22 cellular contexts compared by ENCODE assay signal in genomic region chr11:104104201-104104600, GRCh38.
"Had no signal": no experiment of that assay in that cellular context is flagged by ENCODE, and none has a peak within 500 bp of the region (broad histone marks: within the 10 kb centered on the region; RNA-seq: fewer than 3 reads in every experiment).

No MANE protein-coding gene starts in this region.

- H3K9me3 ChIP-seq: esophagus squamous epithelium, gastrocnemius medialis, left lung, lower lobe of right lung had no signal

- H3K36me3 ChIP-seq: esophagus squamous epithelium, gastrocnemius medialis, heart right ventricle, left lung, lower lobe of right lung had no signal

- DNase-seq: effector CD8-positive, alpha-beta T cell; effector memory CD8-positive, alpha-beta T cell; endodermal cell; erythroblast; esophagus squamous epithelium; foreskin fibroblast; foreskin melanocyte; gastrocnemius medialis; glutamatergic neuron; head of caudate nucleus; heart right ventricle; hippocampal formation; left cardiac atrium; left lung; left ventricle myocardium superior; lower lobe of right lung; mesenchymal stem cell; mucosa of descending colon; naive B cell; naive thymus-derived CD8-positive, alpha-beta T cell had no signal

- H3K4me3 ChIP-seq: esophagus squamous epithelium, gastrocnemius medialis, heart right ventricle, left lung, lower lobe of right lung, mucosa of descending colon had no signal

- H3K27me3 ChIP-seq: esophagus squamous epithelium, gastrocnemius medialis, heart right ventricle, left lung had no signal

- H3K27ac ChIP-seq: epithelial cell of prostate, esophagus squamous epithelium, gastrocnemius medialis, heart right ventricle, left lung, lower lobe of right lung had no signal

- H3K4me1 ChIP-seq: esophagus squamous epithelium, gastrocnemius medialis, left lung, lower lobe of right lung had no signal

- ATAC-seq: effector memory CD8-positive, alpha-beta T cell; esophagus mucosa; gastrocnemius medialis; heart right ventricle; left cardiac atrium; left lung; left ventricle myocardium superior; lower lobe of right lung; mucosa of descending colon; naive thymus-derived CD8-positive, alpha-beta T cell had no signal
